ENCODE assay signal across 1 cellular context in the genomic region with DNA sequence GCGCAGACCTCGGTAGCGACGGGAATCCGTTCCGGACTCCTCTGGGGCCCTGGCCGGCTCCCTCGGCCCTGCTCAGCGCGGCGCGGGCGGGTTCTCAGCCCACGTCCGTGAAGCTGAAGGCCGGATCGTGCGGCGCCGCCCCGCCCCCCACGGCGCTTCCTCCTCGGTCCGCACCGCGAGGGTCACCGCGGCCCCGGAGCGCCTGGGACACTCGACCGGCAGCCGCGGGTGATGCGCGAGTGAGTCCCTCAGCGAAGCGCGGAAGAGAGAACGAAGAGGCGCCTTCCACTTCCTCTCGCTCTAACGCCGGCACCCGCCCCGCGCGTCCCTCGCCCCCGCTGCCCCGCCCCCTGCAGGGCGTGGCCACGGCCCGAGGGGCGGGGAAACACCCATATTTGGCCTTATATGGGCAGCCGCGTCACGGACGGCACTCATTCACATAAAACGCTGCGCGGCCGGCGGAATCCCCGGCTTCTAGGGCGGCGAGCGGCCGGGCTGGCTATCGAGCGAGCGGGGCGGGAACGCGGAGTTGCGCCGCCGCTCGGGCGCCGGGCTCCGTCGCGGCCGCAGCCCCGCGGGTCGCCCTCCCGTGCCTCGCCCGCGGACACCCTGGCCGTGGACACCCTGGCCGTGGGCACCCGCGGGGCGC.
TF ChIP-seq lines count a peak whose summit lies in the region.

A gene with protein sequence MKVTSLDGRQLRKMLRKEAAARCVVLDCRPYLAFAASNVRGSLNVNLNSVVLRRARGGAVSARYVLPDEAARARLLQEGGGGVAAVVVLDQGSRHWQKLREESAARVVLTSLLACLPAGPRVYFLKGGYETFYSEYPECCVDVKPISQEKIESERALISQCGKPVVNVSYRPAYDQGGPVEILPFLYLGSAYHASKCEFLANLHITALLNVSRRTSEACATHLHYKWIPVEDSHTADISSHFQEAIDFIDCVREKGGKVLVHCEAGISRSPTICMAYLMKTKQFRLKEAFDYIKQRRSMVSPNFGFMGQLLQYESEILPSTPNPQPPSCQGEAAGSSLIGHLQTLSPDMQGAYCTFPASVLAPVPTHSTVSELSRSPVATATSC (plus strand): TSS at position 470 of the 649 bp plus-strand sequence. CDS start 215 bp downstream, outside the sequence.

TF ChIP-seq in GM23338, 12 proteins besides CTCF, POLR2A, EP300 and RAD21:
- TF ChIP-seq, protein P1, sequence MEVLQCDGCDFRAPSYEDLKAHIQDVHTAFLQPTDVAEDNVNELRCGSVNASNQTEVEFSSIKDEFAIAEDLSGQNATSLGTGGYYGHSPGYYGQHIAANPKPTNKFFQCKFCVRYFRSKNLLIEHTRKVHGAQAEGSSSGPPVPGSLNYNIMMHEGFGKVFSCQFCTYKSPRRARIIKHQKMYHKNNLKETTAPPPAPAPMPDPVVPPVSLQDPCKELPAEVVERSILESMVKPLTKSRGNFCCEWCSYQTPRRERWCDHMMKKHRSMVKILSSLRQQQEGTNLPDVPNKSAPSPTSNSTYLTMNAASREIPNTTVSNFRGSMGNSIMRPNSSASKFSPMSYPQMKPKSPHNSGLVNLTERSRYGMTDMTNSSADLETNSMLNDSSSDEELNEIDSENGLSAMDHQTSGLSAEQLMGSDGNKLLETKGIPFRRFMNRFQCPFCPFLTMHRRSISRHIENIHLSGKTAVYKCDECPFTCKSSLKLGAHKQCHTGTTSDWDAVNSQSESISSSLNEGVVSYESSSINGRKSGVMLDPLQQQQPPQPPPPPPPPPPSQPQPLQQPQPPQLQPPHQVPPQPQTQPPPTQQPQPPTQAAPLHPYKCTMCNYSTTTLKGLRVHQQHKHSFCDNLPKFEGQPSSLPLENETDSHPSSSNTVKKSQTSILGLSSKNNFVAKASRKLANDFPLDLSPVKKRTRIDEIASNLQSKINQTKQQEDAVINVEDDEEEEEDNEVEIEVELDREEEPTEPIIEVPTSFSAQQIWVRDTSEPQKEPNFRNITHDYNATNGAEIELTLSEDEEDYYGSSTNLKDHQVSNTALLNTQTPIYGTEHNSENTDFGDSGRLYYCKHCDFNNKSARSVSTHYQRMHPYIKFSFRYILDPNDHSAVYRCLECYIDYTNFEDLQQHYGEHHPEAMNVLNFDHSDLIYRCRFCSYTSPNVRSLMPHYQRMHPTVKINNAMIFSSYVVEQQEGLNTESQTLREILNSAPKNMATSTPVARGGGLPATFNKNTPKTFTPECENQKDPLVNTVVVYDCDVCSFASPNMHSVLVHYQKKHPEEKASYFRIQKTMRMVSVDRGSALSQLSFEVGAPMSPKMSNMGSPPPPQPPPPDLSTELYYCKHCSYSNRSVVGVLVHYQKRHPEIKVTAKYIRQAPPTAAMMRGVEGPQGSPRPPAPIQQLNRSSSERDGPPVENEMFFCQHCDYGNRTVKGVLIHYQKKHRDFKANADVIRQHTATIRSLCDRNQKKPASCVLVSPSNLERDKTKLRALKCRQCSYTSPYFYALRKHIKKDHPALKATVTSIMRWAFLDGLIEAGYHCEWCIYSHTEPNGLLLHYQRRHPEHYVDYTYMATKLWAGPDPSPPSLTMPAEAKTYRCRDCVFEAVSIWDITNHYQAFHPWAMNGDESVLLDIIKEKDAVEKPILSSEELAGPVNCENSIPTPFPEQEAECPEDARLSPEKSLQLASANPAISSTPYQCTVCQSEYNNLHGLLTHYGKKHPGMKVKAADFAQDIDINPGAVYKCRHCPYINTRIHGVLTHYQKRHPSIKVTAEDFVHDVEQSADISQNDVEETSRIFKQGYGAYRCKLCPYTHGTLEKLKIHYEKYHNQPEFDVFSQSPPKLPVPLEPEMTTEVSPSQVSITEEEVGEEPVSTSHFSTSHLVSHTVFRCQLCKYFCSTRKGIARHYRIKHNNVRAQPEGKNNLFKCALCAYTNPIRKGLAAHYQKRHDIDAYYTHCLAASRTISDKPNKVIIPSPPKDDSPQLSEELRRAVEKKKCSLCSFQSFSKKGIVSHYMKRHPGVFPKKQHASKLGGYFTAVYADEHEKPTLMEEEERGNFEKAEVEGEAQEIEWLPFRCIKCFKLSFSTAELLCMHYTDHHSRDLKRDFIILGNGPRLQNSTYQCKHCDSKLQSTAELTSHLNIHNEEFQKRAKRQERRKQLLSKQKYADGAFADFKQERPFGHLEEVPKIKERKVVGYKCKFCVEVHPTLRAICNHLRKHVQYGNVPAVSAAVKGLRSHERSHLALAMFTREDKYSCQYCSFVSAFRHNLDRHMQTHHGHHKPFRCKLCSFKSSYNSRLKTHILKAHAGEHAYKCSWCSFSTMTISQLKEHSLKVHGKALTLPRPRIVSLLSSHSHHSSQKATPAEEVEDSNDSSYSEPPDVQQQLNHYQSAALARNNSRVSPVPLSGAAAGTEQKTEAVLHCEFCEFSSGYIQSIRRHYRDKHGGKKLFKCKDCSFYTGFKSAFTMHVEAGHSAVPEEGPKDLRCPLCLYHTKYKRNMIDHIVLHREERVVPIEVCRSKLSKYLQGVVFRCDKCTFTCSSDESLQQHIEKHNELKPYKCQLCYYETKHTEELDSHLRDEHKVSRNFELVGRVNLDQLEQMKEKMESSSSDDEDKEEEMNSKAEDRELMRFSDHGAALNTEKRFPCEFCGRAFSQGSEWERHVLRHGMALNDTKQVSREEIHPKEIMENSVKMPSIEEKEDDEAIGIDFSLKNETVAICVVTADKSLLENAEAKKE (CRISPR knock-in tag; IDR thresholded peaks at IDR 0.05): no peak
- no peak for TF ChIP-seq STAT1 (IDR thresholded peaks at IDR 0.05; ENCODE audit: unreplicated experiment)
- TF ChIP-seq NANOG (IDR thresholded peaks at IDR 0.05; ENCODE audit: borderline replicate concordance): no peak
- TF ChIP-seq, protein P2, sequence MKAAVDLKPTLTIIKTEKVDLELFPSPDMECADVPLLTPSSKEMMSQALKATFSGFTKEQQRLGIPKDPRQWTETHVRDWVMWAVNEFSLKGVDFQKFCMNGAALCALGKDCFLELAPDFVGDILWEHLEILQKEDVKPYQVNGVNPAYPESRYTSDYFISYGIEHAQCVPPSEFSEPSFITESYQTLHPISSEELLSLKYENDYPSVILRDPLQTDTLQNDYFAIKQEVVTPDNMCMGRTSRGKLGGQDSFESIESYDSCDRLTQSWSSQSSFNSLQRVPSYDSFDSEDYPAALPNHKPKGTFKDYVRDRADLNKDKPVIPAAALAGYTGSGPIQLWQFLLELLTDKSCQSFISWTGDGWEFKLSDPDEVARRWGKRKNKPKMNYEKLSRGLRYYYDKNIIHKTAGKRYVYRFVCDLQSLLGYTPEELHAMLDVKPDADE (IDR thresholded peaks at IDR 0.05): peak; percentile 34; the same call in 1 of the 2 replicates
- TF ChIP-seq POLR2AphosphoS5 (IDR thresholded peaks at IDR 0.05; ENCODE audit: low read depth): peak; percentile 80
- TF ChIP-seq, protein P3, sequence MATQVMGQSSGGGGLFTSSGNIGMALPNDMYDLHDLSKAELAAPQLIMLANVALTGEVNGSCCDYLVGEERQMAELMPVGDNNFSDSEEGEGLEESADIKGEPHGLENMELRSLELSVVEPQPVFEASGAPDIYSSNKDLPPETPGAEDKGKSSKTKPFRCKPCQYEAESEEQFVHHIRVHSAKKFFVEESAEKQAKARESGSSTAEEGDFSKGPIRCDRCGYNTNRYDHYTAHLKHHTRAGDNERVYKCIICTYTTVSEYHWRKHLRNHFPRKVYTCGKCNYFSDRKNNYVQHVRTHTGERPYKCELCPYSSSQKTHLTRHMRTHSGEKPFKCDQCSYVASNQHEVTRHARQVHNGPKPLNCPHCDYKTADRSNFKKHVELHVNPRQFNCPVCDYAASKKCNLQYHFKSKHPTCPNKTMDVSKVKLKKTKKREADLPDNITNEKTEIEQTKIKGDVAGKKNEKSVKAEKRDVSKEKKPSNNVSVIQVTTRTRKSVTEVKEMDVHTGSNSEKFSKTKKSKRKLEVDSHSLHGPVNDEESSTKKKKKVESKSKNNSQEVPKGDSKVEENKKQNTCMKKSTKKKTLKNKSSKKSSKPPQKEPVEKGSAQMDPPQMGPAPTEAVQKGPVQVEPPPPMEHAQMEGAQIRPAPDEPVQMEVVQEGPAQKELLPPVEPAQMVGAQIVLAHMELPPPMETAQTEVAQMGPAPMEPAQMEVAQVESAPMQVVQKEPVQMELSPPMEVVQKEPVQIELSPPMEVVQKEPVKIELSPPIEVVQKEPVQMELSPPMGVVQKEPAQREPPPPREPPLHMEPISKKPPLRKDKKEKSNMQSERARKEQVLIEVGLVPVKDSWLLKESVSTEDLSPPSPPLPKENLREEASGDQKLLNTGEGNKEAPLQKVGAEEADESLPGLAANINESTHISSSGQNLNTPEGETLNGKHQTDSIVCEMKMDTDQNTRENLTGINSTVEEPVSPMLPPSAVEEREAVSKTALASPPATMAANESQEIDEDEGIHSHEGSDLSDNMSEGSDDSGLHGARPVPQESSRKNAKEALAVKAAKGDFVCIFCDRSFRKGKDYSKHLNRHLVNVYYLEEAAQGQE (IDR thresholded peaks at IDR 0.05; ENCODE audit: unreplicated experiment): no peak
- TF ChIP-seq EZH2 (IDR thresholded peaks at IDR 0.05; ENCODE audit: low read depth, unreplicated experiment): no peak
- TF ChIP-seq CREB1 (CRISPR knock-in tag; IDR thresholded peaks at IDR 0.05; ENCODE audit: low read depth): peak; percentile 89
TF ChIP-seq in GM23338: peak in this region for 3.
